ENCODE assay signal across 15 cellular contexts in genomic region chr17:7555320-7555948, GRCh38. TPM values are rescaled to one million over a fixed set of nuclear protein-coding genes. Genes with fewer than 3 reads are reported as not detected.
DNase-seq lines count a peak whose midpoint lies in the region; ATAC-seq and TF ChIP-seq lines count a peak whose summit lies in the region.
"Had no signal": no experiment of that assay in that cellular context is flagged by ENCODE, and none has a peak within 500 bp of the region (broad histone marks: within the 10 kb centered on the region; RNA-seq: fewer than 3 reads in every experiment).

No MANE protein-coding gene starts in this region.

- H3K27me3 ChIP-seq in right lobe of liver (no peaks in the 10 kb centered on the region), Karpas-422 (ENCODE audit: low read length) (no peaks in the 10 kb centered on the region)

- no peaks in the 10 kb centered on the region for H3K27me3 Mint-ChIP-seq in activated T-cell treated with anti-CD3 and anti-CD28 coated beads, Interleukin-2, amount 50 U/mL, for 24 hours
- no peaks in the 10 kb centered on the region for H3K27me3 Mint-ChIP-seq in activated T-cell treated with anti-CD3 and anti-CD28 coated beads, Interleukin-2, amount 50 U/mL, for 72 hours (ENCODE audit: low read depth)
- H3K27me3 Mint-ChIP-seq in activated B cell treated with CpG ODN at 0.5 μM for 24 hours, result no peaks in the 10 kb centered on the region
- H3K27me3 Mint-ChIP-seq in type B pancreatic cell, result no peaks in the 10 kb centered on the region
- H3K27me3 Mint-ChIP-seq: effector memory CD8-positive, alpha-beta T cell had no signal

- no peak overlapping the region for H3K4me3 ChIP-seq in fibroblast of villous mesenchyme (ENCODE audit: low read depth, low read length)
- no peak overlapping the region for H3K4me3 ChIP-seq in right lobe of liver
- H3K4me3 ChIP-seq in Karpas-422 (ENCODE audit: low read length), result no peak overlapping the region

- H3K4me2 ChIP-seq in Karpas-422 (ENCODE audit: low read depth, low read length, poor library complexity, severe bottlenecking), result no peak overlapping the region

- H3K4me1 ChIP-seq in right lobe of liver (peaks cover 0 to 15% (median 8%) of the 10 kb centered on the region in 4 donors), Karpas-422 (ENCODE audit: low read length) (peaks cover 18% of the 10 kb centered on the region)

- H3K36me3 ChIP-seq in right lobe of liver (no peaks in the 10 kb centered on the region), Karpas-422 (ENCODE audit: insufficient read depth, low read length) (no peaks in the 10 kb centered on the region)

- POLR2A ChIA-PET in activated B cell treated with CpG ODN at 0.5 μM for 24 hours (lab: Charles Lee), result interaction anchor here (0.6 to 0.8 kb wide), 3 partner anchors 9 to 151 kb away, joined by 3 to 9 read pairs (median 6); partner anchors contain the start of genes MPDU1 and TMEM256

- no peak for DNase-seq in activated T-cell treated with anti-CD3 and anti-CD28 coated beads, Interleukin-2, amount 50 U/mL, for 24 hours
- no peak for DNase-seq in activated T-cell treated with anti-CD3 and anti-CD28 coated beads, Interleukin-2, amount 50 U/mL, for 72 hours
- no peak for DNase-seq in activated B cell treated with CpG ODN at 0.5 μM for 24 hours
- DNase-seq in fibroblast of villous mesenchyme (ENCODE audit: low read depth), result no peak
- DNase-seq in type B pancreatic cell (ENCODE audit: extremely low spot score, unreplicated experiment), result no peak
- DNase-seq in right lobe of liver, result no peak
- DNase-seq in Karpas-422, result no peak
- DNase-seq: activated T-cell treated with anti-CD3 and anti-CD28 coated beads for 4 hours; effector memory CD8-positive, alpha-beta T cell; EL; NCI-H1105 treated with DMSO at 0.1 percent for 48 hours; NCI-H526 treated with DMSO at 0.1 percent for 48 hours had no signal

- TF ChIP-seq POLR2A in right lobe of liver (IDR thresholded peaks at IDR 0.05), result no peak

- WGBS in right lobe of liver (ENCODE audit: insufficient coverage, low coverage, low lambda C conversion rate, missing lambda C conversion rate), result 63% methylated on average over 10 of the region's 10 CpGs

- ATAC-seq in activated T-cell treated with anti-CD3 and anti-CD28 coated beads, Interleukin-2, amount 50 U/mL, for 72 hours (replicated peaks in 1 of 2), result no peak
- ATAC-seq in activated B cell treated with CpG ODN at 0.5 μM for 24 hours (ENCODE audit: low read depth) (no peak), right lobe of liver (no peak), HG03521 (IDR thresholded peaks at IDR 0.05; ENCODE audit: unreplicated experiment) (no peak)
- ATAC-seq: effector memory CD8-positive, alpha-beta T cell; Right ventricle myocardium inferior had no signal

- H3K4me1 Mint-ChIP-seq in activated T-cell treated with anti-CD3 and anti-CD28 coated beads, Interleukin-2, amount 50 U/mL, for 24 hours (ENCODE audit: low read depth), result peaks cover 69% of the 10 kb centered on the region
- H3K4me1 Mint-ChIP-seq in activated T-cell treated with anti-CD3 and anti-CD28 coated beads, Interleukin-2, amount 50 U/mL, for 72 hours (ENCODE audit: low read depth), result peaks cover 73% of the 10 kb centered on the region
- peaks cover 80% of the 10 kb centered on the region for H3K4me1 Mint-ChIP-seq in activated B cell treated with CpG ODN at 0.5 μM for 24 hours
- H3K4me1 Mint-ChIP-seq in type B pancreatic cell (ENCODE audit: unreplicated experiment), result peaks cover 35% of the 10 kb centered on the region

- H3K9me3 Mint-ChIP-seq in activated T-cell treated with anti-CD3 and anti-CD28 coated beads, Interleukin-2, amount 50 U/mL, for 24 hours, result no peaks in the 10 kb centered on the region
- no peaks in the 10 kb centered on the region for H3K9me3 Mint-ChIP-seq in activated T-cell treated with anti-CD3 and anti-CD28 coated beads, Interleukin-2, amount 50 U/mL, for 72 hours
- H3K9me3 Mint-ChIP-seq in activated B cell treated with CpG ODN at 0.5 μM for 24 hours (no peaks in the 10 kb centered on the region), type B pancreatic cell (no peaks in the 10 kb centered on the region)
- H3K9me3 Mint-ChIP-seq: effector memory CD8-positive, alpha-beta T cell had no signal

- H3K27ac Mint-ChIP-seq in activated T-cell treated with anti-CD3 and anti-CD28 coated beads, Interleukin-2, amount 50 U/mL, for 24 hours, result peak overlapping the region; percentile 53
- H3K27ac Mint-ChIP-seq in activated T-cell treated with anti-CD3 and anti-CD28 coated beads, Interleukin-2, amount 50 U/mL, for 72 hours, result no peak overlapping the region
- H3K27ac Mint-ChIP-seq in activated B cell treated with CpG ODN at 0.5 μM for 24 hours (peak overlapping the region; percentile 79), type B pancreatic cell (peak overlapping the region; percentile 53)

- H3K9me3 ChIP-seq in right lobe of liver (no peaks in the 10 kb centered on the region), Karpas-422 (ENCODE audit: low read length) (no peaks in the 10 kb centered on the region)

- H3K36me3 Mint-ChIP-seq in activated T-cell treated with anti-CD3 and anti-CD28 coated beads, Interleukin-2, amount 50 U/mL, for 24 hours (ENCODE audit: low read depth), result no peaks in the 10 kb centered on the region
- H3K36me3 Mint-ChIP-seq in activated T-cell treated with anti-CD3 and anti-CD28 coated beads, Interleukin-2, amount 50 U/mL, for 72 hours (ENCODE audit: insufficient read depth in 2 of 2), result no peaks in the 10 kb centered on the region
- H3K36me3 Mint-ChIP-seq in activated B cell treated with CpG ODN at 0.5 μM for 24 hours (ENCODE audit: low read depth) (peaks cover 7% of the 10 kb centered on the region), type B pancreatic cell (no peaks in the 10 kb centered on the region)

- no peaks in the 10 kb centered on the region for H3K9me2 ChIP-seq in Karpas-422 (replicated peaks; ENCODE audit: insufficient read depth, low read length)

- no peaks in the 10 kb centered on the region for H3K79me2 ChIP-seq in Karpas-422 (ENCODE audit: low read length)

- no peak overlapping the region for H3K27ac ChIP-seq in right lobe of liver
- no peak overlapping the region for H3K27ac ChIP-seq in Karpas-422 (ENCODE audit: low read length)
- H3K27ac ChIP-seq: parathyroid adenoma had no signal

- H4K20me1 ChIP-seq in Karpas-422 (ENCODE audit: insufficient read depth, low read depth, low read length), result no peaks in the 10 kb centered on the region

- no peak overlapping the region for H3K4me3 Mint-ChIP-seq in activated T-cell treated with anti-CD3 and anti-CD28 coated beads, Interleukin-2, amount 50 U/mL, for 24 hours
- no peak overlapping the region for H3K4me3 Mint-ChIP-seq in activated T-cell treated with anti-CD3 and anti-CD28 coated beads, Interleukin-2, amount 50 U/mL, for 72 hours
- H3K4me3 Mint-ChIP-seq in activated B cell treated with CpG ODN at 0.5 μM for 24 hours (no peak overlapping the region), type B pancreatic cell (no peak overlapping the region)
- H3K4me3 Mint-ChIP-seq: effector memory CD8-positive, alpha-beta T cell had no signal

- CTCF ChIA-PET in activated B cell treated with CpG ODN at 0.5 μM for 24 hours (lab: Charles Lee), result interaction anchor here (1.3 kb wide), 1 partner anchor 41 kb away, joined by 5 read pairs; no protein-coding TSS in a partner anchor

- H3K9ac ChIP-seq in Karpas-422 (ENCODE audit: low read length), result no peak overlapping the region
- H3K9ac ChIP-seq: parathyroid adenoma had no signal

- intact Hi-C loops in activated B cell treated with CpG ODN at 0.5 μM for 24 hours (cut with micrococcal nuclease) (no loop called here), right lobe of liver (cut with DNase I) (no loop called here)

- no peak overlapping the region for H2AFZ ChIP-seq in Karpas-422 (ENCODE audit: low read length)
- H2AFZ ChIP-seq: parathyroid adenoma had no signal

- no peak for TF ChIP-seq CTCF in activated B cell treated with CpG ODN at 0.5 μM for 24 hours (IDR thresholded peaks at IDR 0.05)
- TF ChIP-seq CTCF in fibroblast of villous mesenchyme (IDR thresholded peaks at IDR 0.05; ENCODE audit: insufficient read depth, low read depth, low read length), result peak; percentile 19
- peak; percentile 45 for TF ChIP-seq CTCF in type B pancreatic cell (conservative IDR thresholded peaks at IDR 0.05)
- TF ChIP-seq CTCF in right lobe of liver (IDR thresholded peaks at IDR 0.05), result no peak

RNA-seq across cellular contexts. Expression of gene TNFSF13, which starts 3.1 kb away (rescaled TPM):
- total RNA-seq in activated T-cell treated with anti-CD3 and anti-CD28 coated beads, Interleukin-2, amount 50 U/mL, for 72 hours, result 1 to 10 TPM; 4.3 to 7.8 TPM
- total RNA-seq in activated B cell treated with CpG ODN at 0.5 μM for 24 hours, result 14.4 and 15.3 TPM in 2 replicates
- 0.43 and 0.64 TPM in 2 replicates for total RNA-seq in fibroblast of villous mesenchyme
- 2.4 and 3.5 TPM in 2 replicates for total RNA-seq in type B pancreatic cell (ENCODE audit: low replicate concordance)
- 10 to 100 TPM in 2 of 6 experiments, 1 to 10 TPM in 4; 4.3 to 13.0 (median 6.2) TPM for total RNA-seq in right lobe of liver
- total RNA-seq in Karpas-422 (2014; rRNA removed; shearing (Covaris generic); ENCODE audit: low replicate concordance), result 0.90 and 4.0 TPM in 2 replicates

RNA-seq across cellular contexts. Expression of gene SENP3, which starts 6.3 kb away (rescaled TPM):
- 10 to 100 TPM; 41.8 to 55.3 TPM for total RNA-seq in activated T-cell treated with anti-CD3 and anti-CD28 coated beads, Interleukin-2, amount 50 U/mL, for 72 hours
- total RNA-seq in activated B cell treated with CpG ODN at 0.5 μM for 24 hours (49.6 and 55.8 TPM in 2 replicates), fibroblast of villous mesenchyme (69.9 and 75.1 TPM in 2 replicates), type B pancreatic cell (ENCODE audit: low replicate concordance) (50.2 and 52.7 TPM in 2 replicates), right lobe of liver (10 to 100 TPM; 12.3 to 33.9 (median 15.1) TPM)
- total RNA-seq in Karpas-422 (2014; rRNA removed; shearing (Covaris generic); ENCODE audit: low replicate concordance), result 62.8 and 96.1 TPM in 2 replicates

RNA-seq across cellular contexts. Expression of gene TNFSF12, which starts 6.6 kb away (rescaled TPM):
- total RNA-seq in activated T-cell treated with anti-CD3 and anti-CD28 coated beads, Interleukin-2, amount 50 U/mL, for 72 hours, result 10 to 100 TPM; 23.2 to 25.5 TPM
- total RNA-seq in activated B cell treated with CpG ODN at 0.5 μM for 24 hours, result 25.2 and 30.7 TPM in 2 replicates
- total RNA-seq in fibroblast of villous mesenchyme, result 11.7 and 14.5 TPM in 2 replicates
- 4.3 and 11.3 TPM in 2 replicates for total RNA-seq in type B pancreatic cell (ENCODE audit: low replicate concordance)
- 10 to 100 TPM in 4 of 6 experiments, 1 to 10 TPM in 2; 6.1 to 14.7 (median 11.4) TPM for total RNA-seq in right lobe of liver
- total RNA-seq in Karpas-422 (2014; rRNA removed; shearing (Covaris generic); ENCODE audit: low replicate concordance), result not detected in 2 replicates

RNA-seq across cellular contexts. Expression of gene CD68, which starts 24.0 kb away (rescaled TPM):
- 10 to 100 TPM; 10.3 to 28.1 TPM for total RNA-seq in activated T-cell treated with anti-CD3 and anti-CD28 coated beads, Interleukin-2, amount 50 U/mL, for 72 hours
- total RNA-seq in activated B cell treated with CpG ODN at 0.5 μM for 24 hours (7.2 and 7.8 TPM in 2 replicates), fibroblast of villous mesenchyme (9.1 and 9.7 TPM in 2 replicates), type B pancreatic cell (ENCODE audit: low replicate concordance) (5.0 and 5.8 TPM in 2 replicates), right lobe of liver (100 to 1,000 TPM in 1 of 6 experiments, 10 to 100 TPM in 5; 31.6 to 179 (median 51.1) TPM)
- total RNA-seq in Karpas-422 (2014; rRNA removed; shearing (Covaris generic); ENCODE audit: low replicate concordance), result 3.8 and 6.0 TPM in 2 replicates

RNA-seq across cellular contexts. Expression of gene MPDU1, which starts 28.2 kb away (rescaled TPM):
- 10 to 100 TPM; 44.0 to 51.9 TPM for total RNA-seq in activated T-cell treated with anti-CD3 and anti-CD28 coated beads, Interleukin-2, amount 50 U/mL, for 72 hours
- total RNA-seq in activated B cell treated with CpG ODN at 0.5 μM for 24 hours (50.7 and 58.9 TPM in 2 replicates), fibroblast of villous mesenchyme (70.5 and 101 TPM in 2 replicates), type B pancreatic cell (ENCODE audit: low replicate concordance) (61.8 and 67.6 TPM in 2 replicates), right lobe of liver (100 to 1,000 TPM in 2 of 6 experiments, 10 to 100 TPM in 4; 54.2 to 199 (median 63.3) TPM)
- total RNA-seq in Karpas-422 (2014; rRNA removed; shearing (Covaris generic); ENCODE audit: low replicate concordance), result 25.4 and 27.0 TPM in 2 replicates

Comparison
In these comparisons a context has a peak if more than half of its experiments do, and no peak if none do; other contexts are left out.
1. CTCF ChIP-seq: peak in fibroblast of villous mesenchyme (single experiment) and type B pancreatic cell (single experiment); none in activated B cell treated with CpG ODN at 0.5 μM for 24 hours (single experiment) and right lobe of liver (0 of 4).